In the genomic region with DNA sequence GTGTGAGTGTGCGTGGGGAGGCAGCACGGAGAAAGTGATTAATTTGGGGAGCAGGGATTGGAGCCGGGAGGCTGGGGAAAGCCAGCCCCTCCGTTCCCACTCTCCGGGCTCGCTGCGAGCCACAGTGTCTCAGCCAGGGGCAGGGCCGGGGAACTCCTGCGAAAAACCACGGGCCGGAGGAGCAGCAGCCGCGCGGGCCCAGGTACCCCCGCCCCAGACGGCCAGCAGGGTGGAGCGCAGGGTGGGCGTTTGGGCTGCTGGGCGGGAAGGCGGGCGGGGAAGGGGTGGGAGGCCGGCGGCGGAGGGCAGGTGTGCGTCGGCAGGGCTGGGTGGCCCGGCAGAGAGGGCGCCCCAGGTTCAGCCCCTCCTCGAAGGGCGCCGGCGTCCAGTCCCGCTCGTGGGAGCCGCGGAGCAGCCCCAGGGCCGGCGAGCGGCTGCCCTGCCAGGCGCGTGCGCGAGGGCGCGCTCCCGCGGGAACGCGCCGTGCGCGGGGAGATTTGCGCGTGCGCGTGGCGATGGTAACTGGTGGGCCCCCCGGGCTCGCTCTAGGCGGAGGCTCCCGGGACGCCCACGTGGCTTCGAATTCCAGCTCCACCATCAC, we compare ENCODE assay signal across 8 cellular contexts. TPM values are rescaled to one million over a fixed set of nuclear protein-coding genes. Genes with fewer than 3 reads are reported as not detected.
DNase-seq lines count a peak whose midpoint lies in the region; ATAC-seq and TF ChIP-seq lines count a peak whose summit lies in the region.

No MANE protein-coding gene starts in this region.

- no peak for TF ChIP-seq CTCF in GM12875 (IDR thresholded peaks at IDR 0.05; ENCODE audit: borderline replicate concordance, insufficient read depth, low read depth, low read length)
- TF ChIP-seq CTCF in endodermal cell (conservative IDR thresholded peaks at IDR 0.05), result peak; percentile 21
- no peak for TF ChIP-seq CTCF in parathyroid adenoma (IDR thresholded peaks at IDR 0.05)
- TF ChIP-seq CTCF in Caco-2 (IDR thresholded peaks at IDR 0.05; ENCODE audit: insufficient read depth in 1 of 2, low read depth in 1 of 2, low read length in 1 of 2, severe bottlenecking in 1 of 2, unreplicated experiment in 1 of 2), result no peak

- CTCF ChIA-PET in Caco-2 (lab: Charles Lee), result no interaction called here

- BruUV-seq in Caco-2 (replicated peaks; lab: Mats Ljungman, UMichigan), result no TSS peak

- 64 to 76% methylated on average over 21 to 64 of the region's 64 CpGs for WGBS in endodermal cell (ENCODE audit: insufficient coverage in 1 of 2, insufficient read length in 1 of 2), 2 experiments

- H3K4me3 ChIP-seq in GM12875 (ENCODE audit: low read depth, low read length) (peak overlapping the region; percentile 33), endodermal cell (ENCODE audit: low read length) (no peak overlapping the region), parathyroid adenoma (ENCODE audit: low read depth, low read length) (peak overlapping the region; percentile 54), Caco-2 (ENCODE audit: low read depth, low read length) (no peak overlapping the region)

- H3K27me3 Mint-ChIP-seq in endodermal cell (ENCODE audit: insufficient read depth) (peaks cover 85% of the 10 kb centered on the region), Caco-2 (ENCODE audit: insufficient read depth, unreplicated experiment) (no peaks in the 10 kb centered on the region)

- H3K27ac ChIP-seq in endodermal cell (ENCODE audit: low read depth, low read length) (no peak overlapping the region), parathyroid adenoma (no peak overlapping the region)

- no peak overlapping the region for H3K9ac ChIP-seq in endodermal cell (ENCODE audit: extremely low read depth, low read length, poor library complexity, severe bottlenecking)
- no peak overlapping the region for H3K9ac ChIP-seq in parathyroid adenoma

- no peaks in the 10 kb centered on the region for H3K4me1 ChIP-seq in endodermal cell (ENCODE audit: control insufficient read depth, insufficient read depth, low read length)
- H3K4me1 ChIP-seq in parathyroid adenoma, result no peaks in the 10 kb centered on the region
- no peaks in the 10 kb centered on the region for H3K4me1 ChIP-seq in Caco-2

- H3K4me3 Mint-ChIP-seq in endodermal cell, result peak overlapping the region; percentile 58
- H3K4me3 Mint-ChIP-seq in Caco-2 (ENCODE audit: unreplicated experiment), result no peak overlapping the region

- ATAC-seq in HG03066 (IDR thresholded peaks at IDR 0.05; ENCODE audit: low read depth, unreplicated experiment) (peak; percentile 33), HG03025 (IDR thresholded peaks at IDR 0.05; ENCODE audit: low FRiP score, unreplicated experiment) (no peak)

- H3K36me3 ChIP-seq in endodermal cell (ENCODE audit: control insufficient read depth, insufficient read depth, low read length) (no peaks in the 10 kb centered on the region), parathyroid adenoma (ENCODE audit: control insufficient read depth, insufficient read depth, low read length) (no peaks in the 10 kb centered on the region), Caco-2 (ENCODE audit: control insufficient read depth, insufficient read depth, low read length) (no peaks in the 10 kb centered on the region)

- H3K9me3 Mint-ChIP-seq in endodermal cell (no peaks in the 10 kb centered on the region), Caco-2 (ENCODE audit: unreplicated experiment) (no peaks in the 10 kb centered on the region)

- POLR2A ChIA-PET in Caco-2 (lab: Charles Lee), result no interaction called here

- H3K27ac Mint-ChIP-seq in endodermal cell, result no peak overlapping the region
- H3K27ac Mint-ChIP-seq in Caco-2 (ENCODE audit: unreplicated experiment), result no peak overlapping the region

- H3K36me3 Mint-ChIP-seq in endodermal cell (ENCODE audit: low read depth) (no peaks in the 10 kb centered on the region), Caco-2 (ENCODE audit: insufficient read depth, unreplicated experiment) (no peaks in the 10 kb centered on the region)

- H3K27me3 ChIP-seq in endodermal cell (ENCODE audit: control insufficient read depth, insufficient read depth, low read length, poor library complexity, severe bottlenecking) (no peaks in the 10 kb centered on the region), parathyroid adenoma (ENCODE audit: control insufficient read depth, insufficient read depth, low read length) (no peaks in the 10 kb centered on the region), Caco-2 (replicated peaks; ENCODE audit: control insufficient read depth, insufficient read depth, low read length) (no peaks in the 10 kb centered on the region)

- peak overlapping the region; percentile 70 for H2AFZ ChIP-seq in parathyroid adenoma

- DNase-seq in endodermal cell (peak; percentile 70), Caco-2 (no peak), inferior parietal cortex (ENCODE audit: extremely low spot score) (no peak), LoVo (ENCODE audit: low spot score) (no peak)

- H3K4me1 Mint-ChIP-seq in endodermal cell (no peaks in the 10 kb centered on the region), Caco-2 (ENCODE audit: low read depth, unreplicated experiment) (no peaks in the 10 kb centered on the region)

- no peaks in the 10 kb centered on the region for H3K79me2 ChIP-seq in parathyroid adenoma

- H3K9me3 ChIP-seq in endodermal cell (ENCODE audit: control insufficient read depth, low read length), result peaks cover 74% of the 10 kb centered on the region
- no peaks in the 10 kb centered on the region for H3K9me3 ChIP-seq in parathyroid adenoma (ENCODE audit: control insufficient read depth, low read length)
- no peaks in the 10 kb centered on the region for H3K9me3 ChIP-seq in Caco-2

- intact Hi-C loops in Caco-2 (cut with micrococcal nuclease; ENCODE audit: unreplicated experiment), result no loop called here

- peak overlapping the region; percentile 81 for H3K4me2 ChIP-seq in parathyroid adenoma (ENCODE audit: low read length)

RNA-seq across cellular contexts. Expression of gene CHL1, which starts 1.4 kb away (rescaled TPM):
- total RNA-seq in endodermal cell, result 1 to 10 TPM; 2.2 to 2.8 TPM
- 5.4 TPM for polyA plus RNA-seq in endodermal cell (2013, experiment 1 of 2)
- 3.1 TPM for polyA plus RNA-seq in endodermal cell (2013, experiment 2 of 2)
- not detected in 2 replicates for total RNA-seq in Caco-2 (2022)

Comparison
In these comparisons a context has a peak if more than half of its experiments do, and no peak if none do; other contexts are left out.
1. H3K4me3 ChIP-seq: peak in GM12875 (single experiment) and parathyroid adenoma (single experiment); none in endodermal cell (single experiment) and Caco-2 (single experiment).